In genomic region chr10:3909339-3909738, GRCh38 we compare ENCODE assay signal across 19 cellular contexts.
DNase-seq lines count a peak whose midpoint lies in the region; ATAC-seq, FAIRE-seq and TF ChIP-seq lines count a peak whose summit lies in the region.
"Had no signal": no experiment of that assay in that cellular context is flagged by ENCODE, and none has a peak within 500 bp of the region (broad histone marks: within the 10 kb centered on the region; RNA-seq: fewer than 3 reads in every experiment).

No MANE protein-coding gene starts in this region.

- H4K20me1 ChIP-seq in astrocyte (ENCODE audit: insufficient read depth, low read length): no peaks in the 10 kb centered on the region

- WGBS in psoas muscle, 3 donors: 53 to 59% (median 59%) methylated on average over 14 of the region's 14 CpGs

- H2AFZ ChIP-seq in astrocyte (ENCODE audit: low read depth, low read length): no peak overlapping the region

- no peaks in the 10 kb centered on the region for H3K27me3 ChIP-seq in astrocyte (ENCODE audit: insufficient read depth, low read length)
- no peaks in the 10 kb centered on the region for H3K27me3 ChIP-seq in psoas muscle (ENCODE audit: insufficient read depth in 3 of 3, low read length in 2 of 3)

- H3K9me3 ChIP-seq in astrocyte (ENCODE audit: insufficient read depth, low read depth, low read length) (no peaks in the 10 kb centered on the region), psoas muscle (no peaks in the 10 kb centered on the region)
- H3K9me3 ChIP-seq: A549 had no signal

- intact Hi-C loops in psoas muscle (cut with DNase I): loop anchor here in 1 of 2 donors (5.0 kb wide), 1 partner anchor 442 kb away; no protein-coding TSS in a partner anchor

- no peak overlapping the region for H3K4me3 ChIP-seq in astrocyte (ENCODE audit: insufficient read depth, low read depth, low read length)
- H3K4me3 ChIP-seq in psoas muscle: no peak overlapping the region
- H3K4me3 ChIP-seq: A549 had no signal

- peaks cover 18% of the 10 kb centered on the region for H3K4me1 ChIP-seq in astrocyte (ENCODE audit: insufficient read depth, low read length)
- no peaks in the 10 kb centered on the region for H3K4me1 ChIP-seq in psoas muscle
- H3K4me1 ChIP-seq: A549 had no signal

- no peak for FAIRE-seq in astrocyte (lab: Jason Lieb, UNC)
- FAIRE-seq: A549, D721Med, G401.6, GM12891, GM19239, H1 had no signal

- no peaks in the 10 kb centered on the region for H3K79me2 ChIP-seq in astrocyte (ENCODE audit: insufficient read depth, low read length)

- no peak overlapping the region for H3K4me3 Mint-ChIP-seq in astrocyte (ENCODE audit: unreplicated experiment)
- no peak overlapping the region for H3K4me3 Mint-ChIP-seq in memory B cell
- H3K4me3 Mint-ChIP-seq: CD14-positive monocyte; CD8-positive, alpha-beta T cell had no signal

- H3K4me1 Mint-ChIP-seq in astrocyte (ENCODE audit: low read depth, unreplicated experiment) (peaks cover 22% of the 10 kb centered on the region), memory B cell (peaks cover 6% of the 10 kb centered on the region)
- H3K4me1 Mint-ChIP-seq: CD14-positive monocyte had no signal

- H3K36me3 ChIP-seq in astrocyte (ENCODE audit: insufficient read depth, low read length) (no peaks in the 10 kb centered on the region), psoas muscle (ENCODE audit: insufficient read depth in 1 of 2, low read depth in 1 of 2) (no peaks in the 10 kb centered on the region)

- peaks cover 2% of the 10 kb centered on the region for H3K36me3 Mint-ChIP-seq in astrocyte (ENCODE audit: low read depth, unreplicated experiment)
- peaks cover 5% of the 10 kb centered on the region for H3K36me3 Mint-ChIP-seq in memory B cell
- H3K36me3 Mint-ChIP-seq: CD14-positive monocyte; CD8-positive, alpha-beta T cell had no signal

- H3K9ac ChIP-seq in astrocyte (ENCODE audit: low read length): no peak overlapping the region

- no peaks in the 10 kb centered on the region for H3K27me3 Mint-ChIP-seq in astrocyte (ENCODE audit: low read depth, unreplicated experiment)
- no peaks in the 10 kb centered on the region for H3K27me3 Mint-ChIP-seq in memory B cell

- DNase-seq in astrocyte (ENCODE audit: low read depth): no peak
- DNase-seq in memory B cell (ENCODE audit: low spot score in 2 of 2): no peak
- DNase-seq in psoas muscle: peak in 1 of 2 donors; percentile 76
- no peak for DNase-seq in stimulated activated naive CD4-positive, alpha-beta T cell (lab: John Stamatoyannopoulos, UW)
- no peak for DNase-seq in NCI-H2029 (lab: John Stamatoyannopoulos, UW)
- DNase-seq: CD8-positive, alpha-beta T cell; COR-L47; DMS153; DMS79 treated with DMSO at 0.1 percent for 48 hours; EL had no signal

- peak overlapping the region; percentile 34 for H3K27ac Mint-ChIP-seq in astrocyte (ENCODE audit: unreplicated experiment)
- H3K27ac Mint-ChIP-seq in memory B cell: peak overlapping the region; percentile 24
- H3K27ac Mint-ChIP-seq: CD14-positive monocyte; CD8-positive, alpha-beta T cell had no signal

- ATAC-seq in memory B cell (ENCODE audit: low read depth) (no peak), psoas muscle (peak; percentile 40 to 87 (median 70)), GM18868 (IDR thresholded peaks at IDR 0.05; ENCODE audit: unreplicated experiment) (no peak)
- ATAC-seq: A549; CD8-positive, alpha-beta T cell; HCT116 had no signal

- peaks cover 4% of the 10 kb centered on the region for H3K9me3 Mint-ChIP-seq in astrocyte (ENCODE audit: unreplicated experiment)
- H3K9me3 Mint-ChIP-seq in memory B cell: no peaks in the 10 kb centered on the region
- H3K9me3 Mint-ChIP-seq: CD8-positive, alpha-beta T cell had no signal

- no peak overlapping the region for H3K27ac ChIP-seq in astrocyte (ENCODE audit: low read depth, low read length)
- H3K27ac ChIP-seq in psoas muscle: peak overlapping the region; percentile 18
- H3K27ac ChIP-seq: A549 had no signal

- no peak overlapping the region for H3K4me2 ChIP-seq in astrocyte (ENCODE audit: low read length)
- H3K4me2 ChIP-seq: A549 had no signal

- TF ChIP-seq CTCF in astrocyte (IDR thresholded peaks at IDR 0.05; ENCODE audit: insufficient read depth, low read depth, low read length) (no peak), psoas muscle (IDR thresholded peaks at IDR 0.05) (no peak)

Comparison
In these comparisons a context has a peak if more than half of its experiments do, and no peak if none do; other contexts are left out.
1. ATAC-seq: peak in psoas muscle (4 of 4); none in memory B cell (single experiment) and GM18868 (single experiment).